27 cellular contexts compared by ENCODE assay signal in the genomic region with DNA sequence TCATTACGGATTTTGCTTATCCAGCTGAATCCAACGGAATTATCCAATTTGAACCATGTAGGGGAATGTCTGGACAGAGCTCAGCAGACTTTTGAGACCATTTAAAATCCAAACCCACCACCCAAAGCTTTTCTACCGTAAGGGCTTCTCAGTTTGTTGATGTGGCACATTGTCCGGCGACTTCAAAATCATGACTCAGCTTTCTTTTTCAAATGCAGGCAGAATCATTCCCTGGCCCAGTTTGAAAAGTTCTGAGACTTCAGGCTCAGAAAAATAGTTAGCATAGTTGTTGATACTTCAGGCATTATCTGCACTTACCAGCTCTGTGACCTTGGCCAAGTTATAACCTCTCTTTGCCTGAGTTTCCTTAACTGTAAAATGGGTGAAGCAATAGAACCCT.
"Had no signal": no experiment of that assay in that cellular context is flagged by ENCODE, and none has a peak within 500 bp of the region (broad histone marks: within the 10 kb centered on the region; RNA-seq: fewer than 3 reads in every experiment).

No MANE protein-coding gene starts in this region.

- ATAC-seq: esophagus mucosa; gastrocnemius medialis; naive thymus-derived CD4-positive, alpha-beta T cell; psoas muscle; right cardiac atrium; stimulated activated naive B cell treated with anti-CD40 and anti-IgM and Interleukin-4, amounts not matched to agents 10 μg/mL and 1 μg/mL and 100 μg/mL, for 72 hours had no signal

- H3K4me1 ChIP-seq: gastrocnemius medialis, psoas muscle, sigmoid colon, tibial nerve, upper lobe of left lung had no signal

- DNase-seq: dorsolateral prefrontal cortex; effector CD4-positive, alpha-beta T cell; endodermal cell; foreskin fibroblast; gastrocnemius medialis; head of caudate nucleus; mesendoderm; midbrain; naive thymus-derived CD4-positive, alpha-beta T cell; nucleus accumbens; posterior cingulate gyrus; psoas muscle; right cardiac atrium; sigmoid colon; stimulated activated CD4-positive, alpha-beta T cell treated with anti-CD3 and anti-CD28 coated beads, Interleukin-15, amount 100 ng/mL, for 24 hours; stimulated activated CD4-positive, alpha-beta T cell treated with anti-CD3 and anti-CD28 coated beads, Interleukin-2, amount 100 ng/mL, for 48 hours; stimulated activated naive B cell treated with anti-CD40 and anti-IgM and Interleukin-4, amounts not matched to agents 10 μg/mL and 1 μg/mL and 100 μg/mL, for 72 hours; upper lobe of left lung had no signal

- H3K9me3 ChIP-seq: gastrocnemius medialis, psoas muscle, sigmoid colon, thoracic aorta, upper lobe of left lung had no signal

- H3K27me3 Mint-ChIP-seq: stimulated activated naive B cell treated with anti-CD40 and anti-IgM and Interleukin-4, amounts not matched to agents 10 μg/mL and 1 μg/mL and 100 μg/mL, for 72 hours; stimulated activated naive CD8-positive, alpha-beta T cell treated with anti-CD3 and anti-CD28 coated beads, Interleukin-15, Interleukin-2, amounts not matched to agents 100 ng/mL and 50 ng/mL, for 24 hours had no signal

- H3K4me3 ChIP-seq: dorsolateral prefrontal cortex, gastrocnemius medialis, psoas muscle, sigmoid colon, thoracic aorta, tibial nerve, upper lobe of left lung had no signal

- H3K36me3 ChIP-seq: gastrocnemius medialis, sigmoid colon, thoracic aorta, tibial nerve, upper lobe of left lung had no signal

- FAIRE-seq: colon, keratinocyte, urothelium cell line had no signal

- H3K9me3 Mint-ChIP-seq: endodermal cell, nephron had no signal

- H3K27ac Mint-ChIP-seq: endodermal cell; naive thymus-derived CD4-positive, alpha-beta T cell; nephron; stimulated activated naive B cell treated with anti-CD40 and anti-IgM and Interleukin-4, amounts not matched to agents 10 μg/mL and 1 μg/mL and 100 μg/mL, for 72 hours; stimulated activated naive CD8-positive, alpha-beta T cell treated with anti-CD3 and anti-CD28 coated beads, Interleukin-15, Interleukin-2, amounts not matched to agents 100 ng/mL and 50 ng/mL, for 24 hours had no signal

- H3K27me3 ChIP-seq: gastrocnemius medialis, sigmoid colon, tibial nerve, upper lobe of left lung had no signal

- H3K4me3 Mint-ChIP-seq: endodermal cell; naive thymus-derived CD4-positive, alpha-beta T cell; nephron; stimulated activated naive B cell treated with anti-CD40 and anti-IgM and Interleukin-4, amounts not matched to agents 10 μg/mL and 1 μg/mL and 100 μg/mL, for 72 hours; stimulated activated naive CD8-positive, alpha-beta T cell treated with anti-CD3 and anti-CD28 coated beads, Interleukin-15, Interleukin-2, amounts not matched to agents 100 ng/mL and 50 ng/mL, for 24 hours had no signal

- H3K36me3 Mint-ChIP-seq: stimulated activated naive B cell treated with anti-CD40 and anti-IgM and Interleukin-4, amounts not matched to agents 10 μg/mL and 1 μg/mL and 100 μg/mL, for 72 hours had no signal

- H3K4me1 Mint-ChIP-seq: naive thymus-derived CD4-positive, alpha-beta T cell; nephron; stimulated activated naive B cell treated with anti-CD40 and anti-IgM and Interleukin-4, amounts not matched to agents 10 μg/mL and 1 μg/mL and 100 μg/mL, for 72 hours had no signal

- H3K27ac ChIP-seq: dorsolateral prefrontal cortex, epithelial cell of prostate, gastrocnemius medialis, psoas muscle, sigmoid colon, thoracic aorta, tibial nerve, upper lobe of left lung had no signal
